ENCODE assay signal across 8 cellular contexts in the genomic region with DNA sequence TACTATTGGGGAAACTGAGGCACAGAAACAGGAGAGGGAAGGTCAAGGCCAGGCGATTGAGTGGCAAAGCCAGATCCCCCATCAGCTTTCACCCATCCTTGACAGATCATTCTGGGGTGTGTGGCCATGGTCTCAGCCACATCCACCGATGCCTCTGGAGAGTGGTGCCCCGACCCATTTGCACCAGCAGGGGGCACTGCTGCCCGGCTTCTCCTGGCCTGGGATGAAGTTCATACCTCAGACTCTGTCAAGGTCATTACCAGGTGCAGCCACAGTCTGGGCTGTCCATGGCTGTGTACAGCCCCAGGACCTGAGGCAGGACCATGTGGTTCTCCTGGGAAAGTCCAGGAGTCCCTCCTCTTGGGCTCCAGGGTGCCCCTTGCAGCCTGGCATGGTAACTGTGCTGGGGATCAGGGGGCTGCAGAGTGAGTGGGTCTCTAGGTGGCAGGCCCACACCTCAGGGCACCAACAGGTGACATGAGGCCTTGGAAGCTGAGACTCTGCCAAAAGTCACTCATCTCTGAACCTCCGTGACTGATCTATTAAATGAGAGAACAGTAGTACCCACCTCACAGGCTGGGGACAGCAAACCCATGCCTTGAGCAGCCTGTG.
A peak's percentile ranks its signal among the peaks of the same experiment; 100 is the strongest.
DNase-seq lines count a peak whose midpoint lies in the region; ATAC-seq and TF ChIP-seq lines count a peak whose summit lies in the region.

No MANE protein-coding gene starts in this region.

- no peaks in the 10 kb centered on the region for H3K36me3 Mint-ChIP-seq in activated CD4-positive, alpha-beta memory T cell treated with anti-CD3 and anti-CD28 coated beads, Interleukin-2, amount 10 ng/mL, durations not matched to agents 7 days and 5 days (ENCODE audit: low read depth)

- DNase-seq in A172 (ENCODE audit: low spot score) = peak; percentile 33
- peak; percentile 89 for DNase-seq in GM13977 (ENCODE audit: low spot score)
- DNase-seq in NCI-H1694 treated with DMSO at 0.1 percent for 48 hours (lab: John Stamatoyannopoulos, UW) = peak; percentile 28
- peak; percentile 83 for DNase-seq in activated CD4-positive, alpha-beta memory T cell treated with anti-CD3 and anti-CD28 coated beads, Interleukin-2, amount 10 ng/mL, durations not matched to agents 7 days and 5 days
- DNase-seq in effector memory CD4-positive, alpha-beta T cell = peak; percentile 40 to 68 (median 57)
- DNase-seq in mucosa of descending colon = peak; percentile 69 to 85 (median 82)
- DNase-seq in stimulated activated CD8-positive, alpha-beta memory T cell treated with anti-CD3 and anti-CD28 coated beads, Interleukin-7, amount 100 ng/mL, for 24 hours (ENCODE audit: low read depth) = peak; percentile 66

- H3K4me1 Mint-ChIP-seq in activated CD4-positive, alpha-beta memory T cell treated with anti-CD3 and anti-CD28 coated beads, Interleukin-2, amount 10 ng/mL, durations not matched to agents 7 days and 5 days = peaks cover 1% of the 10 kb centered on the region

- in situ Hi-C loops in GM13977 (cut with MboI; ENCODE audit: low pct_unique_long_range_greater_than_20kb, low sequenced_read_pairs, unreplicated experiment) = no loop called here

- H3K4me3 ChIP-seq in effector memory CD4-positive, alpha-beta T cell (ENCODE audit: insufficient read depth, low read depth, low read length, poor library complexity, severe bottlenecking) = no peak overlapping the region
- no peak overlapping the region for H3K4me3 ChIP-seq in mucosa of descending colon

- H3K27me3 ChIP-seq in effector memory CD4-positive, alpha-beta T cell (replicated peaks; ENCODE audit: control insufficient read depth, insufficient read depth, low read length, poor library complexity, severe bottlenecking) = no peaks in the 10 kb centered on the region

- H3K27me3 Mint-ChIP-seq in activated CD4-positive, alpha-beta memory T cell treated with anti-CD3 and anti-CD28 coated beads, Interleukin-2, amount 10 ng/mL, durations not matched to agents 7 days and 5 days = peaks cover 5% of the 10 kb centered on the region

- no peak overlapping the region for H3K4me3 Mint-ChIP-seq in activated CD4-positive, alpha-beta memory T cell treated with anti-CD3 and anti-CD28 coated beads, Interleukin-2, amount 10 ng/mL, durations not matched to agents 7 days and 5 days

- intact Hi-C loops in mucosa of descending colon (cut with DNase I, micrococcal nuclease) = loop anchor here (10.0 kb wide), 1 partner anchor 109 kb away; no protein-coding TSS in a partner anchor

- CTCF ChIA-PET in activated CD4-positive, alpha-beta memory T cell treated with anti-CD3 and anti-CD28 coated beads, Interleukin-2, amount 10 ng/mL, durations not matched to agents 7 days and 5 days (lab: Charles Lee) = interaction anchor here (1.1 to 2.3 kb wide), 5 partner anchors 106 to 178 kb away, joined by 3 to 14 read pairs (median 5); no protein-coding TSS in a partner anchor

- H3K4me1 ChIP-seq in effector memory CD4-positive, alpha-beta T cell (ENCODE audit: control insufficient read depth, insufficient read depth, low read length, poor library complexity, severe bottlenecking) = no peaks in the 10 kb centered on the region
- H3K4me1 ChIP-seq in mucosa of descending colon (ENCODE audit: low read depth) = no peaks in the 10 kb centered on the region

- H3K27ac ChIP-seq in effector memory CD4-positive, alpha-beta T cell (ENCODE audit: insufficient read depth, low read length, poor library complexity, severe bottlenecking) = no peak overlapping the region

- TF ChIP-seq CTCF in GM13977 (IDR thresholded peaks at IDR 0.05; ENCODE audit: extremely low read depth, insufficient read depth, missing control alignments) = peak; percentile 77
- peak; percentile 86 for TF ChIP-seq CTCF in mucosa of descending colon (IDR thresholded peaks at IDR 0.05)

- H3K9me3 ChIP-seq in effector memory CD4-positive, alpha-beta T cell (ENCODE audit: control insufficient read depth, low read length) = no peaks in the 10 kb centered on the region
- H3K9me3 ChIP-seq in mucosa of descending colon = no peaks in the 10 kb centered on the region

- H3K36me3 ChIP-seq in effector memory CD4-positive, alpha-beta T cell (ENCODE audit: control insufficient read depth, insufficient read depth, low read length) = no peaks in the 10 kb centered on the region
- no peaks in the 10 kb centered on the region for H3K36me3 ChIP-seq in mucosa of descending colon (ENCODE audit: low read depth)

- no peak overlapping the region for H3K27ac Mint-ChIP-seq in activated CD4-positive, alpha-beta memory T cell treated with anti-CD3 and anti-CD28 coated beads, Interleukin-2, amount 10 ng/mL, durations not matched to agents 7 days and 5 days

- no peaks in the 10 kb centered on the region for H3K9me3 Mint-ChIP-seq in activated CD4-positive, alpha-beta memory T cell treated with anti-CD3 and anti-CD28 coated beads, Interleukin-2, amount 10 ng/mL, durations not matched to agents 7 days and 5 days

- ATAC-seq in mucosa of descending colon = peak; percentile 88
- no peak for ATAC-seq in GM18861 (IDR thresholded peaks at IDR 0.05; ENCODE audit: unreplicated experiment)

- POLR2A ChIA-PET in activated CD4-positive, alpha-beta memory T cell treated with anti-CD3 and anti-CD28 coated beads, Interleukin-2, amount 10 ng/mL, durations not matched to agents 7 days and 5 days (lab: Charles Lee) = no interaction called here

Comparison
In these comparisons a context has a peak if more than half of its experiments do, and no peak if none do; other contexts are left out.
1. DNase-seq: peak in every context shown above with its lines; median percentile 89 in GM13977; 83 in activated CD4-positive, alpha-beta memory T cell treated with anti-CD3 and anti-CD28 coated beads, Interleukin-2, amount 10 ng/mL, durations not matched to agents 7 days and 5 days; 82 in mucosa of descending colon; 66 in stimulated activated CD8-positive, alpha-beta memory T cell treated with anti-CD3 and anti-CD28 coated beads, Interleukin-7, amount 100 ng/mL, for 24 hours; 57 in effector memory CD4-positive, alpha-beta T cell; 33 in A172; 28 in NCI-H1694 treated with DMSO at 0.1 percent for 48 hours.